8 cellular contexts compared by ENCODE assay signal in genomic region chr16:69443809-69444611, GRCh38. TPM values are rescaled to one million over a fixed set of nuclear protein-coding genes. Genes with fewer than 3 reads are reported as not detected.
DNase-seq lines count a peak whose midpoint lies in the region; ATAC-seq, FAIRE-seq and TF ChIP-seq lines count a peak whose summit lies in the region.

No MANE protein-coding gene starts in this region.

- H3K4me1 ChIP-seq in cardiac muscle cell (ENCODE audit: low read depth) (peaks cover 10% of the 10 kb centered on the region), small intestine (ENCODE audit: control insufficient read depth in 2 of 2, insufficient read depth in 1 of 2, low read depth in 1 of 2, low read length in 1 of 2) (peaks cover 2 to 10% of the 10 kb centered on the region in 2 donors)

- no peaks in the 10 kb centered on the region for H3K9me3 Mint-ChIP-seq in activated naive CD4-positive, alpha-beta T cell treated with anti-CD3 and anti-CD28 coated beads, Interleukin-2, amount 50 U/mL, for 24 hours

- H3K4me3 ChIP-seq in cardiac muscle cell (no peak overlapping the region), small intestine (ENCODE audit: low read depth in 1 of 2, low read length in 2 of 2) (no peak overlapping the region)

- H3K9me3 ChIP-seq in cardiac muscle cell (ENCODE audit: low read depth) (no peaks in the 10 kb centered on the region), small intestine (ENCODE audit: control insufficient read depth, low read depth) (no peaks in the 10 kb centered on the region)

- 36 to 52% (median 43%) methylated on average over 12 of the region's 12 CpGs for WGBS in small intestine, 3 donors

- H3K27ac ChIP-seq in cardiac muscle cell: peak overlapping the region; percentile 75
- peak overlapping the region; percentile 80 to 98 for H3K27ac ChIP-seq in small intestine (ENCODE audit: low read depth in 1 of 2, low read length in 1 of 2)

- H3K36me3 Mint-ChIP-seq in activated naive CD4-positive, alpha-beta T cell treated with anti-CD3 and anti-CD28 coated beads, Interleukin-2, amount 50 U/mL, for 24 hours: peaks cover 18% of the 10 kb centered on the region

- no peak for FAIRE-seq in small intestine (lab: Jason Lieb, UNC)

- H3K27me3 ChIP-seq in cardiac muscle cell (no peaks in the 10 kb centered on the region), small intestine (ENCODE audit: control insufficient read depth in 2 of 2, insufficient read depth in 2 of 2, low read length in 2 of 2) (no peaks in the 10 kb centered on the region)

- H3K36me3 ChIP-seq in cardiac muscle cell (peaks cover 19% of the 10 kb centered on the region), small intestine (ENCODE audit: control insufficient read depth in 2 of 2, insufficient read depth in 2 of 2, low read length in 2 of 2) (peaks cover 0 to 7% of the 10 kb centered on the region in 2 donors)

- no peak for ATAC-seq in GM18873 (IDR thresholded peaks at IDR 0.05; ENCODE audit: low FRiP score, unreplicated experiment)

- H3K4me3 Mint-ChIP-seq in activated naive CD4-positive, alpha-beta T cell treated with anti-CD3 and anti-CD28 coated beads, Interleukin-2, amount 50 U/mL, for 24 hours: peak overlapping the region; percentile 84

- no peak for TF ChIP-seq CTCF in cardiac muscle cell (IDR thresholded peaks at IDR 0.05; ENCODE audit: low read depth, low read length)

- H3K27ac Mint-ChIP-seq in activated naive CD4-positive, alpha-beta T cell treated with anti-CD3 and anti-CD28 coated beads, Interleukin-2, amount 50 U/mL, for 24 hours: peak overlapping the region; percentile 90

- DNase-seq in activated gamma-delta T cell treated with Interleukin-2 at 50 U/mL for 16 hours: peak; percentile 16
- DNase-seq in activated gamma-delta T cell (lab: John Stamatoyannopoulos, UW): no peak
- DNase-seq in cardiac muscle cell (ENCODE audit: low read depth in 1 of 2, low spot score in 1 of 2): peak in 1 of 2 donors; percentile 52
- peak; percentile 50 for DNase-seq in small intestine
- no peak for DNase-seq in SW480 (ENCODE audit: low spot score)
- DNase-seq in AML-193 (lab: John Stamatoyannopoulos, UW): no peak

- H3K27me3 Mint-ChIP-seq in activated naive CD4-positive, alpha-beta T cell treated with anti-CD3 and anti-CD28 coated beads, Interleukin-2, amount 50 U/mL, for 24 hours: no peaks in the 10 kb centered on the region

- H3K4me1 Mint-ChIP-seq in activated naive CD4-positive, alpha-beta T cell treated with anti-CD3 and anti-CD28 coated beads, Interleukin-2, amount 50 U/mL, for 24 hours: peaks cover 46% of the 10 kb centered on the region

RNA-seq across cellular contexts. Expression of gene CYB5B, which starts 19.6 kb away (rescaled TPM):
- 27.9 and 36.6 TPM in 2 replicates for total RNA-seq in cardiac muscle cell
- 122 and 149 TPM in 2 replicates for polyA plus RNA-seq in cardiac muscle cell
- 100 to 1,000 TPM in 1 of 3 donors, 10 to 100 TPM in 2; 85.4 to 102 (median 99.1) TPM for polyA plus RNA-seq in small intestine

RNA-seq across cellular contexts. Expression of gene TERF2, which starts 58.2 kb away (rescaled TPM):
- 11.1 and 14.8 TPM in 2 replicates for total RNA-seq in cardiac muscle cell
- polyA plus RNA-seq in cardiac muscle cell (31.0 and 40.8 TPM in 2 replicates), small intestine (10 to 100 TPM; 11.1 to 14.3 (median 12.1) TPM)

Comparison
In these comparisons a context has a peak if more than half of its experiments do, and no peak if none do; other contexts are left out.
1. DNase-seq: peak in activated gamma-delta T cell treated with Interleukin-2 at 50 U/mL for 16 hours (single experiment) and small intestine (single experiment); none in activated gamma-delta T cell (single experiment), SW480 (single experiment) and AML-193 (0 of 2).